21 cellular contexts compared by ENCODE assay signal in the genomic region with DNA sequence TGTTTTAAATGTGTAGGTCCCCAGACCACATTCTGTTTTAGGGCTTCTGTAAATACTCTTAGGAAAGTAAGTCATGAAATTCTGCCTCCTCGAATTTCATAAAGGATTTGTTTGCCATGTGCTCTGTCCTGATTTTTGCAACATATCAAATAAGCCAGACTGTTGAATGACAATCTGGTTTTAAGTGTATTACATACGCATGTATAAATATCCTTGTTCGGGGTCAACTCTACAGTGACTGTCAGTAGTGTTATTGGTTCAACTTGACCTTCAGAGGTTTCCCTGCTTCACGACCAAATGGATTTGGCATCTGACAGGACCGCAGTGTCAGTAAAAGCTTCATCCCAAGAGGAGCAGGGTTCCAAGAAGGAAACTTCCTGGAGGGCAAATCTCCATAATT.
"Had no signal": no experiment of that assay in that cellular context is flagged by ENCODE, and none has a peak within 500 bp of the region (broad histone marks: within the 10 kb centered on the region; RNA-seq: fewer than 3 reads in every experiment).

No MANE protein-coding gene starts in this region.

- H3K4me3 Mint-ChIP-seq: activated T-cell treated with anti-CD3 and anti-CD28 coated beads, Interleukin-2, amount 50 U/mL, for 24 hours; activated T-helper 17 cell treated with anti-CD3 and anti-CD28 coated beads, Interleukin-2, amount 50 U/mL, for 72 hours; brain; central memory CD8-positive, alpha-beta T cell; mesothelial cell of epicardium; natural killer cell; stimulated activated naive CD8-positive, alpha-beta T cell treated with anti-CD3 and anti-CD28 coated beads, Interleukin-15, amount 100 ng/mL, for 72 hours had no signal

- DNase-seq: activated CD4-positive, alpha-beta T cell treated with anti-CD3 and anti-CD28 coated beads for 1 hour; activated CD8-positive, alpha-beta memory T cell treated with anti-CD3 and anti-CD28 coated beads for 24 hours; activated CD8-positive, alpha-beta memory T cell treated with anti-CD3 and anti-CD28 coated beads, Interleukin-2, amount 50 U/mL, for 4 hours; activated T-cell treated with anti-CD3 and anti-CD28 coated beads, Interleukin-2, amount 50 U/mL, for 24 hours; aorta; effector memory CD4-positive, alpha-beta T cell; heart left ventricle; natural killer cell; retina; spleen; stimulated activated CD4-positive, alpha-beta T cell treated with anti-CD3 and anti-CD28 coated beads, Interleukin-4, amount 100 ng/mL, for 1 hour; stimulated activated naive CD8-positive, alpha-beta T cell treated with anti-CD3 and anti-CD28 coated beads, Interleukin-15, amount 100 ng/mL, for 72 hours; T-helper 1 cell; T-helper 9 cell; uterus had no signal

- ATAC-seq: activated naive CD4-positive, alpha-beta T cell treated with anti-CD3 and anti-CD28 coated beads, Interleukin-2, amount 50 U/mL, for 72 hours; activated T-helper 17 cell treated with anti-CD3 and anti-CD28 coated beads, Interleukin-2, amount 50 U/mL, for 72 hours; gastroesophageal sphincter; natural killer cell; stimulated activated naive CD8-positive, alpha-beta T cell treated with anti-CD3 and anti-CD28 coated beads, Interleukin-15, amount 100 ng/mL, for 72 hours had no signal

- H3K4me1 Mint-ChIP-seq: activated T-helper 17 cell treated with anti-CD3 and anti-CD28 coated beads, Interleukin-2, amount 50 U/mL, for 72 hours; central memory CD8-positive, alpha-beta T cell; mesothelial cell of epicardium; stimulated activated naive CD8-positive, alpha-beta T cell treated with anti-CD3 and anti-CD28 coated beads, Interleukin-15, amount 100 ng/mL, for 72 hours had no signal

- H3K27ac Mint-ChIP-seq: activated naive CD4-positive, alpha-beta T cell treated with anti-CD3 and anti-CD28 coated beads, Interleukin-2, amount 50 U/mL, for 72 hours; activated T-cell treated with anti-CD3 and anti-CD28 coated beads, Interleukin-2, amount 50 U/mL, for 24 hours; activated T-helper 17 cell treated with anti-CD3 and anti-CD28 coated beads, Interleukin-2, amount 50 U/mL, for 72 hours; brain; mesothelial cell of epicardium; stimulated activated naive CD8-positive, alpha-beta T cell treated with anti-CD3 and anti-CD28 coated beads, Interleukin-15, amount 100 ng/mL, for 72 hours had no signal

- H3K9me3 Mint-ChIP-seq: activated naive CD4-positive, alpha-beta T cell treated with anti-CD3 and anti-CD28 coated beads, Interleukin-2, amount 50 U/mL, for 72 hours; brain; central memory CD8-positive, alpha-beta T cell; mesothelial cell of epicardium; natural killer cell had no signal

- H3K36me3 Mint-ChIP-seq: mesothelial cell of epicardium, natural killer cell had no signal

- H3K27me3 Mint-ChIP-seq: activated T-cell treated with anti-CD3 and anti-CD28 coated beads, Interleukin-2, amount 50 U/mL, for 24 hours; activated T-helper 17 cell treated with anti-CD3 and anti-CD28 coated beads, Interleukin-2, amount 50 U/mL, for 72 hours; brain; central memory CD8-positive, alpha-beta T cell; stimulated activated naive CD8-positive, alpha-beta T cell treated with anti-CD3 and anti-CD28 coated beads, Interleukin-15, amount 100 ng/mL, for 72 hours had no signal
